ENCODE assay signal across 1 cellular context in genomic region chr3:79040701-79041100, GRCh38.
A peak's percentile ranks its signal among the peaks of the same experiment; 100 is the strongest.
TF ChIP-seq lines count a peak whose summit lies in the region.

No MANE protein-coding gene starts in this region.

TF ChIP-seq in SK-N-SH, 30 proteins besides CTCF, POLR2A, EP300 and RAD21 (continued from another document):
- TF ChIP-seq, protein P1, sequence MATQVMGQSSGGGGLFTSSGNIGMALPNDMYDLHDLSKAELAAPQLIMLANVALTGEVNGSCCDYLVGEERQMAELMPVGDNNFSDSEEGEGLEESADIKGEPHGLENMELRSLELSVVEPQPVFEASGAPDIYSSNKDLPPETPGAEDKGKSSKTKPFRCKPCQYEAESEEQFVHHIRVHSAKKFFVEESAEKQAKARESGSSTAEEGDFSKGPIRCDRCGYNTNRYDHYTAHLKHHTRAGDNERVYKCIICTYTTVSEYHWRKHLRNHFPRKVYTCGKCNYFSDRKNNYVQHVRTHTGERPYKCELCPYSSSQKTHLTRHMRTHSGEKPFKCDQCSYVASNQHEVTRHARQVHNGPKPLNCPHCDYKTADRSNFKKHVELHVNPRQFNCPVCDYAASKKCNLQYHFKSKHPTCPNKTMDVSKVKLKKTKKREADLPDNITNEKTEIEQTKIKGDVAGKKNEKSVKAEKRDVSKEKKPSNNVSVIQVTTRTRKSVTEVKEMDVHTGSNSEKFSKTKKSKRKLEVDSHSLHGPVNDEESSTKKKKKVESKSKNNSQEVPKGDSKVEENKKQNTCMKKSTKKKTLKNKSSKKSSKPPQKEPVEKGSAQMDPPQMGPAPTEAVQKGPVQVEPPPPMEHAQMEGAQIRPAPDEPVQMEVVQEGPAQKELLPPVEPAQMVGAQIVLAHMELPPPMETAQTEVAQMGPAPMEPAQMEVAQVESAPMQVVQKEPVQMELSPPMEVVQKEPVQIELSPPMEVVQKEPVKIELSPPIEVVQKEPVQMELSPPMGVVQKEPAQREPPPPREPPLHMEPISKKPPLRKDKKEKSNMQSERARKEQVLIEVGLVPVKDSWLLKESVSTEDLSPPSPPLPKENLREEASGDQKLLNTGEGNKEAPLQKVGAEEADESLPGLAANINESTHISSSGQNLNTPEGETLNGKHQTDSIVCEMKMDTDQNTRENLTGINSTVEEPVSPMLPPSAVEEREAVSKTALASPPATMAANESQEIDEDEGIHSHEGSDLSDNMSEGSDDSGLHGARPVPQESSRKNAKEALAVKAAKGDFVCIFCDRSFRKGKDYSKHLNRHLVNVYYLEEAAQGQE (IDR thresholded peaks at IDR 0.05; ENCODE audit: low read depth, low read length): no peak
- peak; percentile 91 for TF ChIP-seq PBX3 (IDR thresholded peaks at IDR 0.05)
- TF ChIP-seq SIN3A (IDR thresholded peaks at IDR 0.05; ENCODE audit: borderline replicate concordance, low read depth, low read length): no peak
- TF ChIP-seq CHD2 (IDR thresholded peaks at IDR 0.05; ENCODE audit: low read length, partially characterized antibody): no peak
- TF ChIP-seq NFIC (IDR thresholded peaks at IDR 0.05; ENCODE audit: borderline replicate concordance): peak; percentile 42; the same call in 1 of the 2 replicates
- TF ChIP-seq JUND (IDR thresholded peaks at IDR 0.05): peak; percentile 86
- no peak for TF ChIP-seq NRF1 (IDR thresholded peaks at IDR 0.05; ENCODE audit: low read depth, low read length)
- TF ChIP-seq SMC3 (IDR thresholded peaks at IDR 0.05; ENCODE audit: low read depth, low read length): no peak
- no peak for TF ChIP-seq YY1 (IDR thresholded peaks at IDR 0.05; ENCODE audit: low read depth)
- no peak for TF ChIP-seq FOXJ3 (CRISPR knock-in tag; IDR thresholded peaks at IDR 0.05)
- TF ChIP-seq, protein P2, sequence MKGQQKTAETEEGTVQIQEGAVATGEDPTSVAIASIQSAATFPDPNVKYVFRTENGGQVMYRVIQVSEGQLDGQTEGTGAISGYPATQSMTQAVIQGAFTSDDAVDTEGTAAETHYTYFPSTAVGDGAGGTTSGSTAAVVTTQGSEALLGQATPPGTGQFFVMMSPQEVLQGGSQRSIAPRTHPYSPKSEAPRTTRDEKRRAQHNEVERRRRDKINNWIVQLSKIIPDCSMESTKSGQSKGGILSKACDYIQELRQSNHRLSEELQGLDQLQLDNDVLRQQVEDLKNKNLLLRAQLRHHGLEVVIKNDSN (IDR thresholded peaks at IDR 0.05; ENCODE audit: borderline replicate concordance, low read depth): no peak
- no peak for TF ChIP-seq ELF1 (IDR thresholded peaks at IDR 0.05)
- peak; percentile 66; the same call in 1 of the 2 replicates for TF ChIP-seq MEF2A (IDR thresholded peaks at IDR 0.05; ENCODE audit: borderline replicate concordance, low read depth)
- no peak for TF ChIP-seq RFX5 (IDR thresholded peaks at IDR 0.05; ENCODE audit: low read length)
